Comparison of ENCODE assay signal across 21 cellular contexts in genomic region chr7:98213874-98214810, GRCh38. TPM values are rescaled to one million over a fixed set of nuclear protein-coding genes. Genes with fewer than 3 reads are reported as not detected.
DNase-seq lines count a peak whose midpoint lies in the region; ATAC-seq, FAIRE-seq and TF ChIP-seq lines count a peak whose summit lies in the region.
"Had no signal": no experiment of that assay in that cellular context is flagged by ENCODE, and none has a peak within 500 bp of the region (broad histone marks: within the 10 kb centered on the region; RNA-seq: fewer than 3 reads in every experiment).

No MANE protein-coding gene starts in this region.

- H2BK20ac ChIP-seq in H9 (ENCODE audit: low read depth, low read length, poor library complexity, severe bottlenecking): no peak overlapping the region

- no peaks in the 10 kb centered on the region for H3K79me2 ChIP-seq in H9 (ENCODE audit: insufficient read depth, low read length)

- H2BK12ac ChIP-seq in H9 (ENCODE audit: insufficient read length, low read depth, low read length): no peak overlapping the region

- H4K20me1 ChIP-seq in H9 (ENCODE audit: control insufficient read depth, insufficient read depth, insufficient read length): no peaks in the 10 kb centered on the region

- no peak overlapping the region for H3K4me3 ChIP-seq in AG04450 (ENCODE audit: low read depth, low read length)
- H3K4me3 ChIP-seq: cardiac muscle cell, MG63 had no signal

- peak overlapping the region; percentile 18 for H4K91ac ChIP-seq in H9 (ENCODE audit: insufficient read length, low read depth, low read length)

- H3K9ac ChIP-seq in H9 (ENCODE audit: extremely low read depth, insufficient read length, low read length): no peak overlapping the region

- H3K27ac ChIP-seq in AG04450 (ENCODE audit: low read depth, low read length) (peak overlapping the region; percentile 21), H9 (ENCODE audit: insufficient read length, low read depth, low read length) (no peak overlapping the region)
- H3K27ac ChIP-seq: cardiac muscle cell had no signal

- FAIRE-seq in HTR-8/SVneo (lab: Jason Lieb, UNC): no peak
- FAIRE-seq: H54 had no signal

- H3K18ac ChIP-seq in H9 (ENCODE audit: insufficient read length, low read depth, low read length): no peak overlapping the region

- DNase-seq in AG04450 (ENCODE audit: low read depth, low spot score) (no peak), H9 (no peak), HTR-8/SVneo (ENCODE audit: insufficient read length, low spot score) (no peak), mesothelial cell of epicardium (ENCODE audit: low spot score in 2 of 2, unreplicated experiment in 2 of 2) (no peak), NCI-H2029 treated with DMSO at 0.1 percent for 48 hours (lab: John Stamatoyannopoulos, UW) (no peak)
- no peak for DNase-seq in naive thymus-derived CD8-positive, alpha-beta T cell
- DNase-seq in activated CD4-positive, alpha-beta T cell treated with anti-CD3 and anti-CD28 coated beads, Interleukin-2, amount 10 ng/mL, durations not matched to agents 24 days and 14 days: no peak
- DNase-seq: activated CD4-positive, alpha-beta T cell treated with anti-CD3 and anti-CD28 coated beads, Interleukin-2, amount 50 U/mL, for 4 hours; activated naive CD8-positive, alpha-beta T cell treated with anti-CD3 and anti-CD28 coated beads, Interleukin-2, amount 10 ng/mL, durations not matched to agents 7 days and 5 days; activated T-cell treated with anti-CD3 and anti-CD28 coated beads, Interleukin-2, amount 50 U/mL, for 4 hours; effector CD4-positive, alpha-beta T cell; GF-D8; MG63; NCI-H187 treated with DMSO at 0.1 percent for 48 hours; NCI-H524; nephron progenitor cell; stimulated activated CD4-positive, alpha-beta T cell treated with anti-CD3 and anti-CD28 coated beads, Interleukin-1b, Interleukin-23, amount 100 ng/mL, for 48 hours; substantia nigra had no signal

- H4K5ac ChIP-seq in H9 (ENCODE audit: insufficient read length, low read depth, low read length): no peak overlapping the region

- no peaks in the 10 kb centered on the region for H3K9me3 Mint-ChIP-seq in H9
- no peaks in the 10 kb centered on the region for H3K9me3 Mint-ChIP-seq in naive thymus-derived CD8-positive, alpha-beta T cell
- H3K9me3 Mint-ChIP-seq in mesothelial cell of epicardium: peaks cover 4% of the 10 kb centered on the region
- H3K9me3 Mint-ChIP-seq in activated CD4-positive, alpha-beta T cell treated with anti-CD3 and anti-CD28 coated beads, Interleukin-2, amount 10 ng/mL, durations not matched to agents 24 days and 14 days: no peaks in the 10 kb centered on the region
- H3K9me3 Mint-ChIP-seq: activated naive CD8-positive, alpha-beta T cell treated with anti-CD3 and anti-CD28 coated beads, Interleukin-2, amount 10 ng/mL, durations not matched to agents 7 days and 5 days; activated T-cell treated with anti-CD3 and anti-CD28 coated beads, Interleukin-2, amount 50 U/mL, for 4 hours had no signal

- H3K56ac ChIP-seq in H9 (ENCODE audit: insufficient read length, low read depth, low read length): no peak overlapping the region

- H3K27me3 Mint-ChIP-seq in H9 (ENCODE audit: low read depth): no peaks in the 10 kb centered on the region
- no peaks in the 10 kb centered on the region for H3K27me3 Mint-ChIP-seq in naive thymus-derived CD8-positive, alpha-beta T cell
- H3K27me3 Mint-ChIP-seq in mesothelial cell of epicardium (ENCODE audit: low read depth): peaks cover 5% of the 10 kb centered on the region
- no peaks in the 10 kb centered on the region for H3K27me3 Mint-ChIP-seq in activated CD4-positive, alpha-beta T cell treated with anti-CD3 and anti-CD28 coated beads, Interleukin-2, amount 10 ng/mL, durations not matched to agents 24 days and 14 days
- H3K27me3 Mint-ChIP-seq: activated naive CD8-positive, alpha-beta T cell treated with anti-CD3 and anti-CD28 coated beads, Interleukin-2, amount 10 ng/mL, durations not matched to agents 7 days and 5 days had no signal

- no peak overlapping the region for H2BK15ac ChIP-seq in H9 (ENCODE audit: low read depth, low read length)

- no peak overlapping the region for H3K4me2 ChIP-seq in H9 (ENCODE audit: insufficient read depth, insufficient read length, low read length)

- peak; percentile 49 for ATAC-seq in esophagus mucosa
- peak in 1 of 2 donors; percentile 8 for ATAC-seq in naive thymus-derived CD8-positive, alpha-beta T cell
- ATAC-seq: activated T-cell treated with anti-CD3 and anti-CD28 coated beads, Interleukin-2, amount 50 U/mL, for 4 hours had no signal

- H3K4me3 Mint-ChIP-seq in H9 (no peak overlapping the region), mesothelial cell of epicardium (no peak overlapping the region)
- peak overlapping the region in 2 of 10 donors; percentile 19 to 44 for H3K4me3 Mint-ChIP-seq in naive thymus-derived CD8-positive, alpha-beta T cell
- H3K4me3 Mint-ChIP-seq in activated CD4-positive, alpha-beta T cell treated with anti-CD3 and anti-CD28 coated beads, Interleukin-2, amount 10 ng/mL, durations not matched to agents 24 days and 14 days: no peak overlapping the region
- H3K4me3 Mint-ChIP-seq: activated naive CD8-positive, alpha-beta T cell treated with anti-CD3 and anti-CD28 coated beads, Interleukin-2, amount 10 ng/mL, durations not matched to agents 7 days and 5 days; activated T-cell treated with anti-CD3 and anti-CD28 coated beads, Interleukin-2, amount 50 U/mL, for 4 hours; nephron progenitor cell had no signal

- H3K27me3 ChIP-seq in AG04450 (ENCODE audit: control insufficient read depth, insufficient read depth, low read length) (no peaks in the 10 kb centered on the region), H9 (ENCODE audit: insufficient read depth, low read length) (no peaks in the 10 kb centered on the region)
- H3K27me3 ChIP-seq: MG63 had no signal

- no peak overlapping the region for H4K8ac ChIP-seq in H9 (replicated peaks; ENCODE audit: insufficient read length, low read depth, low read length)

- H3K4me1 Mint-ChIP-seq in H9 (peaks cover 4 to 13% of the 10 kb centered on the region in 2 experiments), mesothelial cell of epicardium (peaks cover 2% of the 10 kb centered on the region)
- peaks cover 12 to 26% (median 20%) of the 10 kb centered on the region in 4 donors for H3K4me1 Mint-ChIP-seq in naive thymus-derived CD8-positive, alpha-beta T cell
- peaks cover 5% of the 10 kb centered on the region for H3K4me1 Mint-ChIP-seq in activated CD4-positive, alpha-beta T cell treated with anti-CD3 and anti-CD28 coated beads, Interleukin-2, amount 10 ng/mL, durations not matched to agents 24 days and 14 days

- no peak overlapping the region for H3K27ac Mint-ChIP-seq in H9
- H3K27ac Mint-ChIP-seq in naive thymus-derived CD8-positive, alpha-beta T cell: peak overlapping the region in 6 of 10 donors; percentile 19 to 79 (median 58)
- no peak overlapping the region for H3K27ac Mint-ChIP-seq in mesothelial cell of epicardium
- H3K27ac Mint-ChIP-seq in activated CD4-positive, alpha-beta T cell treated with anti-CD3 and anti-CD28 coated beads, Interleukin-2, amount 10 ng/mL, durations not matched to agents 24 days and 14 days: no peak overlapping the region
- H3K27ac Mint-ChIP-seq: activated naive CD8-positive, alpha-beta T cell treated with anti-CD3 and anti-CD28 coated beads, Interleukin-2, amount 10 ng/mL, durations not matched to agents 7 days and 5 days; nephron progenitor cell had no signal

- intact Hi-C loops in activated CD4-positive, alpha-beta T cell treated with anti-CD3 and anti-CD28 coated beads, Interleukin-2, amount 10 ng/mL, durations not matched to agents 24 days and 14 days (cut with micrococcal nuclease): no loop called here

- no peak for TF ChIP-seq CTCF in AG04450 (IDR thresholded peaks at IDR 0.05; ENCODE audit: low read depth, low read length)
- TF ChIP-seq CTCF in H9 (conservative IDR thresholded peaks at IDR 0.05): no peak
- no peak for TF ChIP-seq CTCF in mesothelial cell of epicardium (IDR thresholded peaks at IDR 0.05; ENCODE audit: unreplicated experiment)

- no peak overlapping the region for H2AK5ac ChIP-seq in H9 (ENCODE audit: insufficient read length, low read length)

- H3K4ac ChIP-seq in H9 (ENCODE audit: low read depth, low read length): no peak overlapping the region

- no peak overlapping the region for H2BK5ac ChIP-seq in H9 (ENCODE audit: insufficient read length, low read length)

- POLR2A ChIA-PET in AG04450 (lab: Yijun Ruan, JAX): no interaction called here
- POLR2A ChIA-PET in naive thymus-derived CD8-positive, alpha-beta T cell (lab: Charles Lee): interaction anchor here (2.1 to 4.6 kb wide), 2 partner anchors 11 to 37 kb away, joined by 11 to 17 read pairs; no protein-coding TSS in a partner anchor

- no peak overlapping the region for H2AFZ ChIP-seq in H9 (ENCODE audit: low read length)

- no peaks in the 10 kb centered on the region for H3K79me1 ChIP-seq in H9 (ENCODE audit: insufficient read depth, low read depth, low read length, poor library complexity, severe bottlenecking)

- no CpG with 5 or more reads among the region's 25 CpGs for WGBS in H9 (ENCODE audit: extremely low coverage, insufficient read length, low lambda C conversion rate)

- no peaks in the 10 kb centered on the region for H3K4me1 ChIP-seq in H9 (ENCODE audit: insufficient read depth, low read length)

- no peak overlapping the region for H3K14ac ChIP-seq in H9 (ENCODE audit: insufficient read depth, low read length)

- H3K23ac ChIP-seq in H9 (ENCODE audit: insufficient read length, low read depth, low read length): no peak overlapping the region

- H3K23me2 ChIP-seq in H9 (ENCODE audit: insufficient read length, low read depth, low read length, poor library complexity, severe bottlenecking): no peaks in the 10 kb centered on the region

- H3K9me3 ChIP-seq in AG04450 (ENCODE audit: control insufficient read depth, insufficient read depth, low read length): peaks cover 4% of the 10 kb centered on the region; the same call in 1 of the 2 replicates
- no peaks in the 10 kb centered on the region for H3K9me3 ChIP-seq in H9 (ENCODE audit: control insufficient read depth, low read depth, low read length)
- H3K9me3 ChIP-seq: MG63 had no signal

- CTCF ChIA-PET in AG04450 (lab: Charles Lee): no interaction called here

- H3T11ph ChIP-seq in H9 (ENCODE audit: low read length): no peak overlapping the region

- H3K36me3 Mint-ChIP-seq in H9 (ENCODE audit: insufficient read depth in 1 of 3, low read depth in 3 of 3): no peaks in the 10 kb centered on the region
- H3K36me3 Mint-ChIP-seq in naive thymus-derived CD8-positive, alpha-beta T cell: peaks cover 0 to 26% (median 5%) of the 10 kb centered on the region in 3 donors
- peaks cover 15% of the 10 kb centered on the region for H3K36me3 Mint-ChIP-seq in mesothelial cell of epicardium
- H3K36me3 Mint-ChIP-seq in activated CD4-positive, alpha-beta T cell treated with anti-CD3 and anti-CD28 coated beads, Interleukin-2, amount 10 ng/mL, durations not matched to agents 24 days and 14 days (ENCODE audit: low read depth): peaks cover 6% of the 10 kb centered on the region

- H2BK120ac ChIP-seq in H9 (ENCODE audit: low read depth, low read length, poor library complexity, severe bottlenecking): no peak overlapping the region

RNA-seq across cellular contexts. Expression of gene BHLHA15, which starts 2.9 kb away (rescaled TPM):
- polyA plus RNA-seq in AG04450 (2011; rRNA removed): not detected in 2 replicates
- polyA minus RNA-seq in AG04450 (2011; rRNA and poly(A)+ RNA removed): not detected in 2 replicates
- total RNA-seq in H9 (2021): 1.4 and 2.1 TPM in 2 replicates
- total RNA-seq in esophagus mucosa: 0.76 TPM
- total RNA-seq in naive thymus-derived CD8-positive, alpha-beta T cell: not detected
- polyA plus RNA-seq in naive thymus-derived CD8-positive, alpha-beta T cell: under 1 TPM in 1 of 3 donors, not detected in 2; 0.47 TPM
- total RNA-seq in mesothelial cell of epicardium: 0.57 to 1.0 TPM in 2 of 3 replicates, not detected in the other
- total RNA-seq in activated CD4-positive, alpha-beta T cell treated with anti-CD3 and anti-CD28 coated beads, Interleukin-2, amount 10 ng/mL, durations not matched to agents 24 days and 14 days: 0.40 and 0.72 TPM in 2 replicates
- total RNA-seq: activated naive CD8-positive, alpha-beta T cell treated with anti-CD3 and anti-CD28 coated beads, Interleukin-2, amount 10 ng/mL, durations not matched to agents 7 days and 5 days had no signal
- polyA plus RNA-seq: cardiac muscle cell had no signal

RNA-seq across cellular contexts. Expression of gene TECPR1, which starts 37.9 kb away (rescaled TPM):
- 3.5 and 5.0 TPM in 2 replicates for polyA plus RNA-seq in AG04450 (2011; rRNA removed)
- 5.7 and 7.5 TPM in 2 replicates for polyA minus RNA-seq in AG04450 (2011; rRNA and poly(A)+ RNA removed)
- 13.9 and 15.6 TPM in 2 replicates for total RNA-seq in H9 (2021)
- 15.7 TPM for total RNA-seq in esophagus mucosa
- total RNA-seq in naive thymus-derived CD8-positive, alpha-beta T cell: 100 to 1,000 TPM; 174 to 181 TPM
- polyA plus RNA-seq in naive thymus-derived CD8-positive, alpha-beta T cell: 10 to 100 TPM; 18.5 to 40.2 (median 26.1) TPM
- total RNA-seq in mesothelial cell of epicardium: 35.7 to 38.0 TPM (median 37.0 TPM) in 3 replicates
- total RNA-seq in activated CD4-positive, alpha-beta T cell treated with anti-CD3 and anti-CD28 coated beads, Interleukin-2, amount 10 ng/mL, durations not matched to agents 24 days and 14 days: 43.1 and 47.8 TPM in 2 replicates

Comparison
In these comparisons a context has a peak if more than half of its experiments do, and no peak if none do; other contexts are left out.
1. H3K27ac Mint-ChIP-seq: peak in naive thymus-derived CD8-positive, alpha-beta T cell (6 of 10); none in H9 (0 of 3), mesothelial cell of epicardium (single experiment) and activated CD4-positive, alpha-beta T cell treated with anti-CD3 and anti-CD28 coated beads, Interleukin-2, amount 10 ng/mL, durations not matched to agents 24 days and 14 days (single experiment).